Comparison of ENCODE assay signal across 31 cellular contexts in genomic region chr22:20179455-20180244, GRCh38. TPM values are rescaled to one million over a fixed set of nuclear protein-coding genes. Genes with fewer than 3 reads are reported as not detected.
"Had no signal": no experiment of that assay in that cellular context is flagged by ENCODE, and none has a peak within 500 bp of the region (broad histone marks: within the 10 kb centered on the region; RNA-seq: fewer than 3 reads in every experiment).

No MANE protein-coding gene starts in this region.

- ATAC-seq: effector memory CD8-positive, alpha-beta T cell; foreskin keratinocyte; gastrocnemius medialis had no signal

- H3K36me3 Mint-ChIP-seq: activated naive CD4-positive, alpha-beta T cell treated with anti-CD3 and anti-CD28 coated beads, Interleukin-2, amount 10 ng/mL, durations not matched to agents 7 days and 5 days; activated naive CD4-positive, alpha-beta T cell treated with anti-CD3 and anti-CD28 coated beads, Interleukin-2, amount 50 U/mL, for 72 hours; activated naive CD8-positive, alpha-beta T cell treated with anti-CD3 and anti-CD28 coated beads, Interleukin-2, amount 10 ng/mL, durations not matched to agents 7 days and 5 days; brain had no signal

- H3K36me3 ChIP-seq: ascending aorta, breast epithelium, cardiac muscle cell, colonic mucosa, esophagus muscularis mucosa, gastrocnemius medialis, heart right ventricle had no signal

- H3K9me3 ChIP-seq: ascending aorta, breast epithelium, colonic mucosa, esophagus muscularis mucosa, gastrocnemius medialis, heart right ventricle had no signal

- H3K9me3 Mint-ChIP-seq: activated CD4-positive, alpha-beta memory T cell treated with anti-CD3 and anti-CD28 coated beads, Interleukin-2, amount 10 ng/mL, durations not matched to agents 7 days and 5 days; activated CD4-positive, alpha-beta T cell treated with anti-CD3 and anti-CD28 coated beads, Interleukin-2, amount 10 ng/mL, durations not matched to agents 7 days and 5 days; activated naive CD4-positive, alpha-beta T cell treated with anti-CD3 and anti-CD28 coated beads, Interleukin-2, amount 10 ng/mL, durations not matched to agents 7 days and 5 days; activated naive CD4-positive, alpha-beta T cell treated with anti-CD3 and anti-CD28 coated beads, Interleukin-2, amount 50 U/mL, for 72 hours; activated naive CD8-positive, alpha-beta T cell treated with anti-CD3 and anti-CD28 coated beads, Interleukin-2, amount 10 ng/mL, durations not matched to agents 7 days and 5 days; activated T-cell treated with anti-CD3 and anti-CD28 coated beads, Interleukin-2, amount 50 U/mL, for 24 hours; activated T-cell treated with anti-CD3 and anti-CD28 coated beads, Interleukin-2, amount 50 U/mL, for 72 hours; brain; effector memory CD8-positive, alpha-beta T cell had no signal

- H3K27me3 Mint-ChIP-seq: activated CD4-positive, alpha-beta memory T cell treated with anti-CD3 and anti-CD28 coated beads, Interleukin-2, amount 10 ng/mL, durations not matched to agents 7 days and 5 days; activated CD4-positive, alpha-beta T cell treated with anti-CD3 and anti-CD28 coated beads, Interleukin-2, amount 10 ng/mL, durations not matched to agents 7 days and 5 days; activated naive CD8-positive, alpha-beta T cell treated with anti-CD3 and anti-CD28 coated beads, Interleukin-2, amount 10 ng/mL, durations not matched to agents 7 days and 5 days; activated T-cell treated with anti-CD3 and anti-CD28 coated beads, Interleukin-2, amount 50 U/mL, for 24 hours; brain had no signal

- H3K4me3 ChIP-seq: ascending aorta, breast epithelium, cardiac muscle cell, colonic mucosa, dorsolateral prefrontal cortex, esophagus muscularis mucosa, gastrocnemius medialis, heart right ventricle had no signal

- H3K27ac Mint-ChIP-seq: activated CD4-positive, alpha-beta memory T cell treated with anti-CD3 and anti-CD28 coated beads, Interleukin-2, amount 10 ng/mL, durations not matched to agents 7 days and 5 days; activated CD4-positive, alpha-beta T cell treated with anti-CD3 and anti-CD28 coated beads, Interleukin-2, amount 10 ng/mL, durations not matched to agents 7 days and 5 days; activated naive CD4-positive, alpha-beta T cell treated with anti-CD3 and anti-CD28 coated beads, Interleukin-2, amount 10 ng/mL, durations not matched to agents 7 days and 5 days; activated naive CD4-positive, alpha-beta T cell treated with anti-CD3 and anti-CD28 coated beads, Interleukin-2, amount 50 U/mL, for 72 hours; activated naive CD8-positive, alpha-beta T cell treated with anti-CD3 and anti-CD28 coated beads, Interleukin-2, amount 10 ng/mL, durations not matched to agents 7 days and 5 days; activated T-cell treated with anti-CD3 and anti-CD28 coated beads, Interleukin-2, amount 50 U/mL, for 24 hours; activated T-cell treated with anti-CD3 and anti-CD28 coated beads, Interleukin-2, amount 50 U/mL, for 72 hours; brain; effector memory CD8-positive, alpha-beta T cell had no signal

- H3K27ac ChIP-seq: ascending aorta, breast epithelium, cardiac muscle cell, colonic mucosa, dorsolateral prefrontal cortex, esophagus muscularis mucosa, foreskin keratinocyte, gastrocnemius medialis, heart right ventricle had no signal

- H3K4me1 ChIP-seq: ascending aorta, breast epithelium, colonic mucosa, esophagus muscularis mucosa, foreskin keratinocyte, gastrocnemius medialis, heart right ventricle had no signal

- DNase-seq: activated CD4-positive, alpha-beta memory T cell treated with anti-CD3 and anti-CD28 coated beads, Interleukin-2, amount 10 ng/mL, durations not matched to agents 7 days and 5 days; activated CD4-positive, alpha-beta T cell treated with anti-CD3 and anti-CD28 coated beads for 1 hour; activated CD4-positive, alpha-beta T cell treated with anti-CD3 and anti-CD28 coated beads for 4 hours; activated CD4-positive, alpha-beta T cell treated with anti-CD3 and anti-CD28 coated beads, Interleukin-2, amount 10 ng/mL, durations not matched to agents 7 days and 5 days; activated CD4-positive, alpha-beta T cell treated with anti-CD3 and anti-CD28 coated beads, Interleukin-2, amount 50 U/mL, for 4 hours; activated CD4-positive, CD25-positive, alpha-beta regulatory T cell; activated CD8-positive, alpha-beta memory T cell treated with anti-CD3 and anti-CD28 coated beads, Interleukin-2, amount 50 U/mL, for 48 hours; activated gamma-delta T cell; activated naive CD4-positive, alpha-beta T cell; activated naive CD4-positive, alpha-beta T cell treated with anti-CD3 and anti-CD28 coated beads, Interleukin-2, amount 10 ng/mL, durations not matched to agents 7 days and 5 days; activated naive CD8-positive, alpha-beta T cell treated with anti-CD3 and anti-CD28 coated beads, Interleukin-2, amount 10 ng/mL, durations not matched to agents 7 days and 5 days; activated T-cell treated with anti-CD3 and anti-CD28 coated beads for 4 hours; activated T-cell treated with anti-CD3 and anti-CD28 coated beads, Interleukin-2, amount 50 U/mL, for 24 hours; activated T-cell treated with anti-CD3 and anti-CD28 coated beads, Interleukin-2, amount 50 U/mL, for 72 hours; central memory CD4-positive, alpha-beta T cell; cerebellar nuclear complex; colonic mucosa; dorsolateral prefrontal cortex; effector memory CD8-positive, alpha-beta T cell; erythroblast; foreskin keratinocyte; gastrocnemius medialis; heart right ventricle; T-helper 2 cell had no signal

- H3K4me1 Mint-ChIP-seq: activated CD4-positive, alpha-beta memory T cell treated with anti-CD3 and anti-CD28 coated beads, Interleukin-2, amount 10 ng/mL, durations not matched to agents 7 days and 5 days; activated CD4-positive, alpha-beta T cell treated with anti-CD3 and anti-CD28 coated beads, Interleukin-2, amount 10 ng/mL, durations not matched to agents 7 days and 5 days; activated naive CD4-positive, alpha-beta T cell treated with anti-CD3 and anti-CD28 coated beads, Interleukin-2, amount 10 ng/mL, durations not matched to agents 7 days and 5 days; activated naive CD8-positive, alpha-beta T cell treated with anti-CD3 and anti-CD28 coated beads, Interleukin-2, amount 10 ng/mL, durations not matched to agents 7 days and 5 days had no signal

- H3K4me3 Mint-ChIP-seq: activated CD4-positive, alpha-beta memory T cell treated with anti-CD3 and anti-CD28 coated beads, Interleukin-2, amount 10 ng/mL, durations not matched to agents 7 days and 5 days; activated CD4-positive, alpha-beta T cell treated with anti-CD3 and anti-CD28 coated beads, Interleukin-2, amount 10 ng/mL, durations not matched to agents 7 days and 5 days; activated naive CD4-positive, alpha-beta T cell treated with anti-CD3 and anti-CD28 coated beads, Interleukin-2, amount 10 ng/mL, durations not matched to agents 7 days and 5 days; activated naive CD8-positive, alpha-beta T cell treated with anti-CD3 and anti-CD28 coated beads, Interleukin-2, amount 10 ng/mL, durations not matched to agents 7 days and 5 days; activated T-cell treated with anti-CD3 and anti-CD28 coated beads, Interleukin-2, amount 50 U/mL, for 24 hours; activated T-cell treated with anti-CD3 and anti-CD28 coated beads, Interleukin-2, amount 50 U/mL, for 72 hours; brain; effector memory CD8-positive, alpha-beta T cell had no signal

- H3K27me3 ChIP-seq: ascending aorta, breast epithelium, cardiac muscle cell, colonic mucosa, dorsolateral prefrontal cortex, gastrocnemius medialis had no signal

RNA-seq across cellular contexts. Expression of gene CCDC188, which starts 28.8 kb away (rescaled TPM):
- total RNA-seq: activated naive CD4-positive, alpha-beta T cell treated with anti-CD3 and anti-CD28 coated beads, Interleukin-2, amount 50 U/mL, for 72 hours; activated T-cell treated with anti-CD3 and anti-CD28 coated beads, Interleukin-2, amount 50 U/mL, for 72 hours; ascending aorta; cardiac muscle cell; foreskin keratinocyte; T-helper 1 cell treated with Interleukin-12 subunit alpha and Interleukin-12 subunit beta and Interleukin-4 antibody, amounts not matched to agents 30 ng/mL and 1 ng/mL, for 36 hours had no signal
- polyA plus RNA-seq: cardiac muscle cell, foreskin keratinocyte had no signal
